ENCODE assay signal across 1 cellular context in genomic region chr6:24718449-24719124, GRCh38.
TF ChIP-seq lines count a peak whose summit lies in the region.

No MANE protein-coding gene starts in this region.

TF ChIP-seq in endothelial cell of umbilical vein, 7 proteins besides CTCF, POLR2A, EP300 and RAD21 (continued from another document):
- TF ChIP-seq MAX (IDR thresholded peaks at IDR 0.05; ENCODE audit: insufficient read depth, insufficient read length) (no peak), POLR2AphosphoS5 (IDR thresholded peaks at IDR 0.05; ENCODE audit: insufficient read depth, low read depth, low read length) (no peak), GATA2 (IDR thresholded peaks at IDR 0.05; ENCODE audit: insufficient read depth, insufficient read length, low read depth, low read length) (no peak), JUN (IDR thresholded peaks at IDR 0.05; ENCODE audit: borderline replicate concordance, insufficient read depth, insufficient read length, low read depth) (no peak), MYC (IDR thresholded peaks at IDR 0.05; ENCODE audit: low read depth, low read length) (no peak)
TF ChIP-seq in endothelial cell of umbilical vein: peak in this region for 0.
